21 cellular contexts compared by ENCODE assay signal in genomic region chr5:84036842-84037241, GRCh38.
"Had no signal": no experiment of that assay in that cellular context is flagged by ENCODE, and none has a peak within 500 bp of the region (broad histone marks: within the 10 kb centered on the region; RNA-seq: fewer than 3 reads in every experiment).

No MANE protein-coding gene starts in this region.

- H3K36me3 Mint-ChIP-seq: natural killer cell; stimulated activated memory B cell treated with anti-CD40 and anti-IgM and Interleukin-4, amounts not matched to agents 10 μg/mL and 1 μg/mL and 100 μg/mL, for 72 hours had no signal

- H3K9me3 ChIP-seq: esophagus muscularis mucosa, gastrocnemius medialis, mucosa of descending colon, spleen, testis, tibial nerve, upper lobe of right lung, vagina had no signal

- DNase-seq: effector memory CD4-positive, alpha-beta T cell; gastrocnemius medialis; heart right ventricle; hypothalamus; left colon; mucosa of descending colon; natural killer cell; posterior cingulate gyrus; spleen; stimulated activated CD4-positive, alpha-beta T cell treated with anti-CD3 and anti-CD28 coated beads, Interleukin-15, amount 100 ng/mL, for 24 hours; stimulated activated CD4-positive, alpha-beta T cell treated with anti-CD3 and anti-CD28 coated beads, Interleukin-1b, Interleukin-23, amount 100 ng/mL, for 48 hours; stimulated activated CD4-positive, alpha-beta T cell treated with anti-CD3 and anti-CD28 coated beads, Interleukin-4, amount 100 ng/mL, for 24 hours; testis; upper lobe of right lung had no signal

- H3K27me3 Mint-ChIP-seq: stimulated activated memory B cell treated with anti-CD40 and anti-IgM and Interleukin-4, amounts not matched to agents 10 μg/mL and 1 μg/mL and 100 μg/mL, for 72 hours; stimulated activated naive CD8-positive, alpha-beta T cell treated with anti-CD3 and anti-CD28 coated beads, Interleukin-15, Interleukin-2, amounts not matched to agents 100 ng/mL and 50 ng/mL, for 24 hours had no signal

- H3K27ac Mint-ChIP-seq: natural killer cell; stimulated activated memory B cell treated with anti-CD40 and anti-IgM and Interleukin-4, amounts not matched to agents 10 μg/mL and 1 μg/mL and 100 μg/mL, for 72 hours; stimulated activated naive CD8-positive, alpha-beta T cell treated with anti-CD3 and anti-CD28 coated beads, Interleukin-15, Interleukin-2, amounts not matched to agents 100 ng/mL and 50 ng/mL, for 24 hours had no signal

- H3K4me1 ChIP-seq: esophagus muscularis mucosa, gastrocnemius medialis, heart right ventricle, spleen, testis, tibial nerve, upper lobe of right lung, vagina had no signal

- H3K4me3 Mint-ChIP-seq: natural killer cell; stimulated activated memory B cell treated with anti-CD40 and anti-IgM and Interleukin-4, amounts not matched to agents 10 μg/mL and 1 μg/mL and 100 μg/mL, for 72 hours; stimulated activated naive CD8-positive, alpha-beta T cell treated with anti-CD3 and anti-CD28 coated beads, Interleukin-15, Interleukin-2, amounts not matched to agents 100 ng/mL and 50 ng/mL, for 24 hours had no signal

- H3K9me3 Mint-ChIP-seq: stimulated activated memory B cell treated with anti-CD40 and anti-IgM and Interleukin-4, amounts not matched to agents 10 μg/mL and 1 μg/mL and 100 μg/mL, for 72 hours; stimulated activated naive CD8-positive, alpha-beta T cell treated with anti-CD3 and anti-CD28 coated beads, Interleukin-15, Interleukin-2, amounts not matched to agents 100 ng/mL and 50 ng/mL, for 24 hours had no signal

- H3K27ac ChIP-seq: epithelial cell of prostate, esophagus muscularis mucosa, gastrocnemius medialis, heart right ventricle, spleen, testis, tibial nerve, upper lobe of right lung, vagina had no signal

- H3K4me3 ChIP-seq: esophagus muscularis mucosa, gastrocnemius medialis, heart right ventricle, mucosa of descending colon, spleen, testis, tibial nerve, upper lobe of right lung, vagina had no signal

- H3K36me3 ChIP-seq: esophagus muscularis mucosa, gastrocnemius medialis, heart right ventricle, spleen, tibial nerve, upper lobe of right lung, vagina had no signal

- H3K27me3 ChIP-seq: esophagus muscularis mucosa, gastrocnemius medialis, spleen, testis, tibial nerve, upper lobe of right lung, vagina had no signal

- H3K4me1 Mint-ChIP-seq: natural killer cell; stimulated activated memory B cell treated with anti-CD40 and anti-IgM and Interleukin-4, amounts not matched to agents 10 μg/mL and 1 μg/mL and 100 μg/mL, for 72 hours had no signal

- ATAC-seq: gastrocnemius medialis; heart right ventricle; left colon; mucosa of descending colon; natural killer cell; sciatic nerve; stimulated activated memory B cell treated with anti-CD40 and anti-IgM and Interleukin-4, amounts not matched to agents 10 μg/mL and 1 μg/mL and 100 μg/mL, for 72 hours; upper lobe of right lung had no signal
